In the genomic region with DNA sequence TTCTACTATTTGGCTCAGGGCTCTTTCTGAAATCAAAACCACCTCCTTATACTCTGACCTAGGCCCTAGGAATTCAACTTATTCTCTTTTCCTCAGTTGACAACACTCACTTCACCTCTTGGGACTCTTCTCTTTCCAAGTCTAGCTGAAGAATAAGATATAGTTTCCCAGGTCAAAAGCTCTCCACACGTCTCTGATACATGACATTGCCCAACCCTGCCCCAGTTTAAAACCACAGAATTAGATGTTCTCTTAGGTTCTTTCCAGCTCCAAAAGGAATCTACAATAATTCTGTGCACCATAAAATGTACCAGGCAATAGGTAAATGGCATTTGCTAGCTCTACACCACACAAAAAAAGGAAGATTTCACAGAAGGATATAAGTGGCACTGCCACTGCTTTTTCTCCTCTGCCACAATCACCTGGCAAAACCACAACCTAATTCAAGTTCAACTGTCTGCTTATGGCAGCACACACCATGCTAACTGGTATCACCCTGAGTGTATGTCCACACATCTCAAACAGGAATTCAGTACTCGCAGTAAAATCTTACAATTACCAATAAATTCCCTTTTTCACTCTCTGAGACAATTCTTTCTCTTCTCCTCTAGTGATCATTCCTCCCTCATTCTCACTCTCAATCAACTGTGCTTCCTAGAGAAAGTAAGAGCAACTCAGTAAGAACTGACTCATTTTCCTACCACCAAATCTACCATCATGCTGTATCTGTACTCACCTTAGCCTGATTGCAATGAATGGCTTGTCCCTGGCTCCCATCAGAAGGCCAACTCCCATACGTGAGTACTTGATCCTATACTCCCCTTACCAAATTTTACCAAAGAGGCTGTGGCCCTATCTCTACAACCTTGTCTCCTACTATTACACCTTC, we compare ENCODE assay signal across 12 cellular contexts. TPM values are rescaled to one million over a fixed set of nuclear protein-coding genes. Genes with fewer than 3 reads are reported as not detected.
DNase-seq lines count a peak whose midpoint lies in the region; ATAC-seq and TF ChIP-seq lines count a peak whose summit lies in the region.
"Had no signal": no experiment of that assay in that cellular context is flagged by ENCODE, and none has a peak within 500 bp of the region (broad histone marks: within the 10 kb centered on the region; RNA-seq: fewer than 3 reads in every experiment).

No MANE protein-coding gene starts in this region.

- H3K4me1 Mint-ChIP-seq in activated naive CD8-positive, alpha-beta T cell (ENCODE audit: low read depth) = peaks cover 30% of the 10 kb centered on the region
- H3K4me1 Mint-ChIP-seq in progenitor cell of endocrine pancreas (ENCODE audit: low read depth) = no peaks in the 10 kb centered on the region

- no peaks in the 10 kb centered on the region for H3K27me3 Mint-ChIP-seq in activated naive CD8-positive, alpha-beta T cell
- H3K27me3 Mint-ChIP-seq in progenitor cell of endocrine pancreas = no peaks in the 10 kb centered on the region

- peak; percentile 31 for DNase-seq in activated CD4-positive, alpha-beta T cell treated with anti-CD3 and anti-CD28 coated beads for 48 hours
- DNase-seq in activated CD4-positive, alpha-beta T cell treated with anti-CD3 and anti-CD28 coated beads for 1 hour = no peak
- DNase-seq in LHCN-M2 (ENCODE audit: low read depth) = peak; percentile 20
- DNase-seq in progenitor cell of endocrine pancreas (ENCODE audit: low spot score, unreplicated experiment) = no peak
- no peak for DNase-seq in AML-193 (lab: John Stamatoyannopoulos, UW)
- no peak for DNase-seq in NCI-H2171 (lab: John Stamatoyannopoulos, UW)
- DNase-seq: left cardiac atrium, NCI-H2171 treated with DMSO at 0.1 percent for 48 hours, PC-9 had no signal

- H3K27ac Mint-ChIP-seq in activated naive CD8-positive, alpha-beta T cell = peak overlapping the region; percentile 93
- H3K27ac Mint-ChIP-seq in progenitor cell of endocrine pancreas = peak overlapping the region; percentile 3

- TF ChIP-seq CTCF in progenitor cell of endocrine pancreas (IDR thresholded peaks at IDR 0.05; ENCODE audit: unreplicated experiment) = no peak

- peaks cover 28% of the 10 kb centered on the region for H3K36me3 Mint-ChIP-seq in activated naive CD8-positive, alpha-beta T cell
- H3K36me3 Mint-ChIP-seq in progenitor cell of endocrine pancreas (ENCODE audit: insufficient read depth) = peaks cover 10% of the 10 kb centered on the region

- ATAC-seq in HG02981 (IDR thresholded peaks at IDR 0.05; ENCODE audit: unreplicated experiment) = no peak
- ATAC-seq: HCT116, left cardiac atrium had no signal

- H3K9me3 Mint-ChIP-seq in activated naive CD8-positive, alpha-beta T cell (ENCODE audit: low read depth) = peaks cover 9% of the 10 kb centered on the region
- no peaks in the 10 kb centered on the region for H3K9me3 Mint-ChIP-seq in progenitor cell of endocrine pancreas (ENCODE audit: low read depth)

- H3K4me3 Mint-ChIP-seq in activated naive CD8-positive, alpha-beta T cell = peak overlapping the region; percentile 38
- no peak overlapping the region for H3K4me3 Mint-ChIP-seq in progenitor cell of endocrine pancreas (ENCODE audit: low read depth)

RNA-seq across cellular contexts. Expression of a gene that starts 27.3 kb away (rescaled TPM):
- total RNA-seq in LHCN-M2 (2014; rRNA removed) = 33.0 and 34.3 TPM in 2 replicates
- 58.8 TPM for polyA plus RNA-seq in LHCN-M2 (2012)
- 49.4 and 50.1 TPM in 2 replicates for total RNA-seq in progenitor cell of endocrine pancreas

RNA-seq across cellular contexts. Expression of a gene that starts 28.0 kb away (rescaled TPM):
- total RNA-seq in LHCN-M2 (2014; rRNA removed) (114 and 150 TPM in 2 replicates), progenitor cell of endocrine pancreas (426 and 432 TPM in 2 replicates)
- polyA plus RNA-seq in LHCN-M2 (2012) = 111 TPM

Comparison
In these comparisons a context has a peak if more than half of its experiments do, and no peak if none do; other contexts are left out.
1. DNase-seq: peak in activated CD4-positive, alpha-beta T cell treated with anti-CD3 and anti-CD28 coated beads for 48 hours (single experiment) and LHCN-M2 (single experiment); none in activated CD4-positive, alpha-beta T cell treated with anti-CD3 and anti-CD28 coated beads for 1 hour (single experiment), progenitor cell of endocrine pancreas (single experiment), AML-193 (0 of 2) and NCI-H2171 (single experiment).